In the genomic region with DNA sequence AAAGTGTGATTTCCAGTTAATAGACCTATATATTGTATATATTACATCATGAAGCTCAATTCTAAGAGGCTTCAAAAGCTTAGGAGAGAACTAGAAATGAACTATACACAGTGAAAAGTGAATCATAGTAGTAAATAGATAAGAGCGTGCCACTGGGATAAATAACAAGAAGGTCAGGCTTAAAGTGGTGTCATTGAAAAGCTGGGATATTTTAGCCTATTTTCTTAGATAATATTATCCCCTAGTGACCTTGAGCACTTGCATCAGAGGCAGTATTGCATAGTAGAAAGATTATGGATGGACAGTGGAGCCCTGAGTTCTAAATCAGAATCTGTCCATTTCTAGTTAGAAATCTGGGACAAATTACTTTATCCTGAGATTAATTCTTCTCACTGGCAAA, we compare ENCODE assay signal across 27 cellular contexts. TPM values are rescaled to one million over a fixed set of nuclear protein-coding genes. Genes with fewer than 3 reads are reported as not detected.
A peak's percentile ranks its signal among the peaks of the same experiment; 100 is the strongest.
DNase-seq lines count a peak whose midpoint lies in the region; ATAC-seq, FAIRE-seq and TF ChIP-seq lines count a peak whose summit lies in the region.
"Had no signal": no experiment of that assay in that cellular context is flagged by ENCODE, and none has a peak within 500 bp of the region (broad histone marks: within the 10 kb centered on the region; RNA-seq: fewer than 3 reads in every experiment).

No MANE protein-coding gene starts in this region.

- DNase-seq in H54 (ENCODE audit: insufficient read length, low spot score) = no peak
- DNase-seq in astrocyte (ENCODE audit: low read depth) = peak; percentile 39
- DNase-seq in left cardiac atrium = no peak
- no peak for DNase-seq in sciatic nerve (ENCODE audit: low spot score)
- DNase-seq in BE2C = no peak
- no peak for DNase-seq in HuH-7 (ENCODE audit: low spot score)
- DNase-seq: CD4-positive, alpha-beta T cell; COR-L47; DMS 273 treated with DMSO at 0.1 percent for 48 hours; DND-41; HCEC 1CT; KG1; NCI-H1092; NCI-H1436 treated with DMSO at 0.1 percent for 48 hours; NCI-H2029 treated with DMSO at 0.1 percent for 48 hours; NCI-H226; NCI-H510A treated with DMSO at 0.1 percent for 48 hours; NCI-H774; PC-3; SHP77 treated with DMSO at 0.1 percent for 48 hours had no signal

- TF ChIP-seq POLR2A in H54 (IDR thresholded peaks at IDR 0.05; ENCODE audit: low read depth, low read length) = no peak

- intact Hi-C loops in left cardiac atrium (cut with DNase I) (no loop called here), sciatic nerve (cut with DNase I) (no loop called here)

- H3K4me3 ChIP-seq in astrocyte (ENCODE audit: insufficient read depth, low read depth, low read length) (no peak overlapping the region), BE2C (ENCODE audit: low read depth, low read length) (no peak overlapping the region)
- H3K4me3 ChIP-seq: BLaER1, GM12878, GM23338, SK-N-MC had no signal

- H3K4me1 Mint-ChIP-seq in astrocyte (ENCODE audit: low read depth, unreplicated experiment) = peaks cover 13% of the 10 kb centered on the region

- H3K36me3 Mint-ChIP-seq in astrocyte (ENCODE audit: low read depth, unreplicated experiment) = no peaks in the 10 kb centered on the region

- H3K27ac Mint-ChIP-seq in astrocyte (ENCODE audit: unreplicated experiment) = no peak overlapping the region
- H3K27ac Mint-ChIP-seq: CD4-positive, alpha-beta T cell; GM23338 had no signal

- no peak overlapping the region for H2AFZ ChIP-seq in astrocyte (ENCODE audit: low read depth, low read length)
- H2AFZ ChIP-seq: GM23338 had no signal

- H4K20me1 ChIP-seq in astrocyte (ENCODE audit: insufficient read depth, low read length) = no peaks in the 10 kb centered on the region
- H4K20me1 ChIP-seq: BLaER1 had no signal

- H3K4me1 ChIP-seq in astrocyte (ENCODE audit: insufficient read depth, low read length) (peaks cover 21% of the 10 kb centered on the region), BE2C (no peaks in the 10 kb centered on the region)
- H3K4me1 ChIP-seq: BLaER1 had no signal

- H3K9me3 ChIP-seq in astrocyte (ENCODE audit: insufficient read depth, low read depth, low read length) (no peaks in the 10 kb centered on the region), BE2C (no peaks in the 10 kb centered on the region)
- H3K9me3 ChIP-seq: BLaER1 had no signal

- H3K27me3 ChIP-seq in astrocyte (ENCODE audit: insufficient read depth, low read length) (no peaks in the 10 kb centered on the region), BE2C (no peaks in the 10 kb centered on the region)
- H3K27me3 ChIP-seq: BLaER1 had no signal

- H3K4me3 Mint-ChIP-seq in astrocyte (ENCODE audit: unreplicated experiment) = no peak overlapping the region
- H3K4me3 Mint-ChIP-seq: CD4-positive, alpha-beta T cell; GM23338 had no signal

- peak; percentile 38 to 70 for ATAC-seq in left cardiac atrium
- ATAC-seq in sciatic nerve = peak; percentile 24
- no peak for ATAC-seq in HG03354 (IDR thresholded peaks at IDR 0.05; ENCODE audit: poor library complexity, severe bottlenecking, unreplicated experiment)
- ATAC-seq: GM12878, GM23338, HepG2, PC-3 had no signal

- H3K27me3 Mint-ChIP-seq in astrocyte (ENCODE audit: low read depth, unreplicated experiment) = no peaks in the 10 kb centered on the region
- H3K27me3 Mint-ChIP-seq: CD4-positive, alpha-beta T cell had no signal

- FAIRE-seq in H54 (lab: Jason Lieb, UNC) (peak; percentile 69), astrocyte (lab: Jason Lieb, UNC) (peak; percentile 9)
- FAIRE-seq: GM12878, HepG2 had no signal

- H3K9me3 Mint-ChIP-seq in astrocyte (ENCODE audit: unreplicated experiment) = no peaks in the 10 kb centered on the region
- H3K9me3 Mint-ChIP-seq: CD4-positive, alpha-beta T cell; GM23338 had no signal

- no peaks in the 10 kb centered on the region for H3K36me3 ChIP-seq in astrocyte (ENCODE audit: insufficient read depth, low read length)
- no peaks in the 10 kb centered on the region for H3K36me3 ChIP-seq in BE2C
- H3K36me3 ChIP-seq: BLaER1 had no signal

- no peaks in the 10 kb centered on the region for H3K79me2 ChIP-seq in astrocyte (ENCODE audit: insufficient read depth, low read length)

- no peak overlapping the region for H3K27ac ChIP-seq in astrocyte (ENCODE audit: low read depth, low read length)
- H3K27ac ChIP-seq: BLaER1, HL-60, SK-N-MC had no signal

- H3K9ac ChIP-seq in astrocyte (ENCODE audit: low read length) = no peak overlapping the region
- H3K9ac ChIP-seq: BLaER1 had no signal

- no peak for TF ChIP-seq CTCF in astrocyte (IDR thresholded peaks at IDR 0.05; ENCODE audit: insufficient read depth, low read depth, low read length)
- no peak for TF ChIP-seq CTCF in BE2C (IDR thresholded peaks at IDR 0.05; ENCODE audit: low read depth, low read length)

- H3K4me2 ChIP-seq in astrocyte (ENCODE audit: low read length) = no peak overlapping the region
- H3K4me2 ChIP-seq: BLaER1, GM23338 had no signal

RNA-seq across cellular contexts. Expression of a gene that starts 27.1 kb away (rescaled TPM):
- 0.19 and 2.0 TPM in 2 replicates for total RNA-seq in astrocyte
- total RNA-seq in left cardiac atrium = under 1 TPM; 0.06 to 0.16 TPM
- total RNA-seq in sciatic nerve = 0.98 TPM
- 0.14 TPM for polyA plus RNA-seq in BE2C (2012; ENCODE audit: insufficient read depth, insufficient read length, low read depth)
- polyA plus RNA-seq: HepG2 had no signal
